24 cellular contexts compared by ENCODE assay signal in genomic region chr9:32128546-32128945, GRCh38.
"Had no signal": no experiment of that assay in that cellular context is flagged by ENCODE, and none has a peak within 500 bp of the region (broad histone marks: within the 10 kb centered on the region; RNA-seq: fewer than 3 reads in every experiment).

No MANE protein-coding gene starts in this region.

- H3K4me3 ChIP-seq: breast epithelium, colonic mucosa, heart right ventricle, thyroid gland had no signal

- H3K27ac Mint-ChIP-seq: activated B cell treated with CpG ODN at 0.5 μM for 24 hours; activated CD4-positive, alpha-beta T cell treated with anti-CD3 and anti-CD28 coated beads for 36 hours; activated naive CD8-positive, alpha-beta T cell treated with anti-CD3 and anti-CD28 coated beads for 36 hours; activated T-helper 2 cell treated with anti-CD3 and anti-CD28 coated beads, Interferon-gamma antibody, Interleukin-2, Interleukin-4, amounts not matched to agents 10 μg/mL and 5 μg/mL and 100 μg/mL, durations not matched to agents 14 hours and 24 hours and 36 hours; natural killer cell treated with Interleukin-12 subunit alpha and Interleukin-12 subunit beta and Interleukin-15 and Interleukin-18, amount 100 ng/mL, for 72 hours; stimulated activated naive CD8-positive, alpha-beta T cell treated with anti-CD3 and anti-CD28 coated beads, Interleukin-15, Interleukin-2, amounts not matched to agents 100 ng/mL and 50 ng/mL, for 24 hours had no signal

- H3K4me3 Mint-ChIP-seq: activated B cell treated with CpG ODN at 0.5 μM for 24 hours; activated CD4-positive, alpha-beta T cell treated with anti-CD3 and anti-CD28 coated beads for 36 hours; activated naive CD8-positive, alpha-beta T cell treated with anti-CD3 and anti-CD28 coated beads for 36 hours; activated T-cell treated with anti-CD3 and anti-CD28 coated beads, Interleukin-2, amount 50 U/mL, for 4 hours; central memory CD8-positive, alpha-beta T cell; natural killer cell treated with Interleukin-12 subunit alpha and Interleukin-12 subunit beta and Interleukin-15 and Interleukin-18, amount 100 ng/mL, for 72 hours; stimulated activated naive CD8-positive, alpha-beta T cell treated with anti-CD3 and anti-CD28 coated beads, Interleukin-15, Interleukin-2, amounts not matched to agents 100 ng/mL and 50 ng/mL, for 24 hours had no signal

- H3K9me3 ChIP-seq: breast epithelium, colonic mucosa, thyroid gland had no signal

- H3K27ac ChIP-seq: breast epithelium, colonic mucosa, heart right ventricle, parathyroid adenoma, thyroid gland had no signal

- H3K36me3 ChIP-seq: breast epithelium, colonic mucosa, heart right ventricle, thyroid gland had no signal

- H2AFZ ChIP-seq: parathyroid adenoma had no signal

- DNase-seq: activated B cell treated with CpG ODN at 0.5 μM for 24 hours; activated CD4-positive, alpha-beta T cell treated with anti-CD3 and anti-CD28 coated beads for 36 hours; activated CD4-positive, alpha-beta T cell treated with anti-CD3 and anti-CD28 coated beads, Interleukin-2, amount 50 U/mL, for 4 hours; activated CD8-positive, alpha-beta memory T cell treated with anti-CD3 and anti-CD28 coated beads, Interleukin-2, amount 50 U/mL, for 48 hours; activated naive CD4-positive, alpha-beta T cell treated with Interleukin-2 at 50 U/mL for 16 hours; activated naive CD8-positive, alpha-beta T cell treated with anti-CD3 and anti-CD28 coated beads for 36 hours; activated T-cell treated with anti-CD3 and anti-CD28 coated beads, Interleukin-2, amount 50 U/mL, for 4 hours; colonic mucosa; heart right ventricle; left ventricle myocardium superior; mammary epithelial cell; midbrain; nucleus accumbens; stimulated activated CD4-positive, alpha-beta T cell treated with anti-CD3 and anti-CD28 coated beads, Interleukin-12 subunit alpha, Interleukin-12 subunit beta, amount 100 ng/mL, for 4 hours; stimulated activated CD4-positive, alpha-beta T cell treated with anti-CD3 and anti-CD28 coated beads, Interleukin-4, amount 100 ng/mL, for 4 hours; substantia nigra; T-helper 1 cell; thyroid gland had no signal

- H3K9me3 Mint-ChIP-seq: activated B cell treated with CpG ODN at 0.5 μM for 24 hours; activated T-cell treated with anti-CD3 and anti-CD28 coated beads, Interleukin-2, amount 50 U/mL, for 4 hours; activated T-helper 2 cell treated with anti-CD3 and anti-CD28 coated beads, Interferon-gamma antibody, Interleukin-2, Interleukin-4, amounts not matched to agents 10 μg/mL and 5 μg/mL and 100 μg/mL, durations not matched to agents 14 hours and 24 hours and 36 hours; central memory CD8-positive, alpha-beta T cell had no signal

- H3K4me1 ChIP-seq: breast epithelium, colonic mucosa, heart right ventricle, parathyroid adenoma, thyroid gland had no signal

- H3K27me3 Mint-ChIP-seq: activated B cell treated with CpG ODN at 0.5 μM for 24 hours; activated naive CD8-positive, alpha-beta T cell treated with anti-CD3 and anti-CD28 coated beads for 36 hours; central memory CD8-positive, alpha-beta T cell; natural killer cell treated with Interleukin-12 subunit alpha and Interleukin-12 subunit beta and Interleukin-15 and Interleukin-18, amount 100 ng/mL, for 72 hours; stimulated activated naive CD8-positive, alpha-beta T cell treated with anti-CD3 and anti-CD28 coated beads, Interleukin-15, Interleukin-2, amounts not matched to agents 100 ng/mL and 50 ng/mL, for 24 hours had no signal

- H3K9ac ChIP-seq: parathyroid adenoma had no signal

- H3K4me1 Mint-ChIP-seq: activated B cell treated with CpG ODN at 0.5 μM for 24 hours; activated CD4-positive, alpha-beta T cell treated with anti-CD3 and anti-CD28 coated beads for 36 hours; activated naive CD8-positive, alpha-beta T cell treated with anti-CD3 and anti-CD28 coated beads for 36 hours; central memory CD8-positive, alpha-beta T cell had no signal

- H3K27me3 ChIP-seq: breast epithelium, colonic mucosa, heart right ventricle, thyroid gland had no signal

- H3K36me3 Mint-ChIP-seq: activated naive CD8-positive, alpha-beta T cell treated with anti-CD3 and anti-CD28 coated beads for 36 hours; natural killer cell treated with Interleukin-12 subunit alpha and Interleukin-12 subunit beta and Interleukin-15 and Interleukin-18, amount 100 ng/mL, for 72 hours had no signal
